In genomic region chr3:156608601-156609000, GRCh38 we compare ENCODE assay signal across 20 cellular contexts.
"Had no signal": no experiment of that assay in that cellular context is flagged by ENCODE, and none has a peak within 500 bp of the region (broad histone marks: within the 10 kb centered on the region; RNA-seq: fewer than 3 reads in every experiment).

No MANE protein-coding gene starts in this region.

- FAIRE-seq: endometrium had no signal

- H3K27ac Mint-ChIP-seq: activated CD4-positive, alpha-beta memory T cell treated with anti-CD3 and anti-CD28 coated beads for 36 hours; activated naive CD4-positive, alpha-beta T cell treated with anti-CD3 and anti-CD28 coated beads, Interleukin-2, amount 10 ng/mL, durations not matched to agents 7 days and 5 days; memory B cell; naive B cell; progenitor cell of endocrine pancreas had no signal

- H3K36me3 Mint-ChIP-seq: activated CD4-positive, alpha-beta memory T cell treated with anti-CD3 and anti-CD28 coated beads for 36 hours; activated naive CD4-positive, alpha-beta T cell treated with anti-CD3 and anti-CD28 coated beads, Interleukin-2, amount 10 ng/mL, durations not matched to agents 7 days and 5 days; memory B cell; naive B cell had no signal

- H3K36me3 ChIP-seq: cardiac muscle cell, upper lobe of left lung had no signal

- H3K4me3 ChIP-seq: cardiac muscle cell, upper lobe of left lung had no signal

- H3K9me3 ChIP-seq: upper lobe of left lung had no signal

- DNase-seq: activated CD4-positive, alpha-beta memory T cell treated with anti-CD3 and anti-CD28 coated beads for 36 hours; activated CD4-positive, alpha-beta T cell treated with anti-CD3 and anti-CD28 coated beads for 48 hours; activated effector memory CD4-positive, alpha-beta T cell treated with anti-CD3 and anti-CD28 coated beads, Interleukin-2, amount 50 U/mL, for 16 hours; activated naive CD4-positive, alpha-beta T cell treated with anti-CD3 and anti-CD28 coated beads, Interleukin-2, amount 10 ng/mL, durations not matched to agents 7 days and 5 days; amygdala; cortex of kidney; foreskin melanocyte; glutamatergic neuron; hippocampal formation; left ventricle myocardium superior; naive B cell; retina; stimulated activated CD4-positive, alpha-beta T cell treated with anti-CD3 and anti-CD28 coated beads, Interleukin-4, amount 100 ng/mL, for 24 hours; stimulated activated naive CD4-positive, alpha-beta T cell treated with Interleukin-2 at 50 U/mL for 16 hours; upper lobe of left lung had no signal

- H3K9me3 Mint-ChIP-seq: activated CD4-positive, alpha-beta memory T cell treated with anti-CD3 and anti-CD28 coated beads for 36 hours; activated naive CD4-positive, alpha-beta T cell treated with anti-CD3 and anti-CD28 coated beads, Interleukin-2, amount 10 ng/mL, durations not matched to agents 7 days and 5 days; memory B cell; neural crest cell had no signal

- ATAC-seq: left ventricle myocardium superior had no signal

- H3K4me3 Mint-ChIP-seq: activated CD4-positive, alpha-beta memory T cell treated with anti-CD3 and anti-CD28 coated beads for 36 hours; activated naive CD4-positive, alpha-beta T cell treated with anti-CD3 and anti-CD28 coated beads, Interleukin-2, amount 10 ng/mL, durations not matched to agents 7 days and 5 days; memory B cell; naive B cell; neural crest cell had no signal

- H3K27ac ChIP-seq: cardiac muscle cell had no signal

- H3K27me3 ChIP-seq: cardiac muscle cell, upper lobe of left lung had no signal
